ENCODE assay signal across 17 cellular contexts in genomic region chr13:26599403-26599802, GRCh38.
"Had no signal": no experiment of that assay in that cellular context is flagged by ENCODE, and none has a peak within 500 bp of the region (broad histone marks: within the 10 kb centered on the region; RNA-seq: fewer than 3 reads in every experiment).

No MANE protein-coding gene starts in this region.

- H3K36me3 Mint-ChIP-seq: activated CD8-positive, alpha-beta memory T cell treated with anti-CD3 and anti-CD28 coated beads, Interleukin-2, amount 10 ng/mL, durations not matched to agents 7 days and 5 days; activated naive CD4-positive, alpha-beta T cell treated with anti-CD3 and anti-CD28 coated beads, Interleukin-2, amount 10 ng/mL, durations not matched to agents 7 days and 5 days had no signal

- H3K27ac ChIP-seq: ascending aorta, pancreas, testis had no signal

- H3K4me1 ChIP-seq: ascending aorta, pancreas had no signal

- H3K27ac Mint-ChIP-seq: activated CD4-positive, alpha-beta memory T cell treated with anti-CD3 and anti-CD28 coated beads for 36 hours; activated CD8-positive, alpha-beta memory T cell treated with anti-CD3 and anti-CD28 coated beads, Interleukin-2, amount 10 ng/mL, durations not matched to agents 7 days and 5 days; activated naive CD4-positive, alpha-beta T cell treated with anti-CD3 and anti-CD28 coated beads, Interleukin-2, amount 10 ng/mL, durations not matched to agents 7 days and 5 days; activated T-cell treated with anti-CD3 and anti-CD28 coated beads, Interleukin-2, amount 50 U/mL, for 24 hours had no signal

- DNase-seq: activated CD4-positive, alpha-beta memory T cell treated with anti-CD3 and anti-CD28 coated beads for 36 hours; activated CD4-positive, alpha-beta T cell treated with anti-CD3 and anti-CD28 coated beads for 1 hour; activated CD8-positive, alpha-beta memory T cell treated with anti-CD3 and anti-CD28 coated beads, Interleukin-2, amount 10 ng/mL, durations not matched to agents 7 days and 5 days; activated naive CD4-positive, alpha-beta T cell treated with anti-CD3 and anti-CD28 coated beads, Interleukin-2, amount 10 ng/mL, durations not matched to agents 7 days and 5 days; activated T-cell treated with anti-CD3 and anti-CD28 coated beads, Interleukin-2, amount 50 U/mL, for 24 hours; dorsolateral prefrontal cortex; erythroblast; left colon; midbrain; pancreas; sigmoid colon; stimulated activated CD4-positive, alpha-beta T cell treated with anti-CD3 and anti-CD28 coated beads, Interleukin-1b, Interleukin-23, amount 100 ng/mL, for 48 hours; stomach; testis had no signal

- H3K4me3 Mint-ChIP-seq: activated CD4-positive, alpha-beta memory T cell treated with anti-CD3 and anti-CD28 coated beads for 36 hours; activated CD8-positive, alpha-beta memory T cell treated with anti-CD3 and anti-CD28 coated beads, Interleukin-2, amount 10 ng/mL, durations not matched to agents 7 days and 5 days; activated naive CD4-positive, alpha-beta T cell treated with anti-CD3 and anti-CD28 coated beads, Interleukin-2, amount 10 ng/mL, durations not matched to agents 7 days and 5 days; activated T-cell treated with anti-CD3 and anti-CD28 coated beads, Interleukin-2, amount 50 U/mL, for 24 hours; neural crest cell had no signal

- H3K36me3 ChIP-seq: ascending aorta, pancreas, sigmoid colon, stomach had no signal

- H3K27me3 ChIP-seq: ascending aorta, dorsolateral prefrontal cortex, pancreas, sigmoid colon, stomach, testis had no signal

- ATAC-seq: activated CD8-positive, alpha-beta memory T cell treated with anti-CD3 and anti-CD28 coated beads, Interleukin-2, amount 10 ng/mL, durations not matched to agents 7 days and 5 days; left colon had no signal

- H3K4me3 ChIP-seq: ascending aorta, dorsolateral prefrontal cortex, lung, pancreas, sigmoid colon, stomach, testis had no signal
